42 cellular contexts compared by ENCODE assay signal in the genomic region with DNA sequence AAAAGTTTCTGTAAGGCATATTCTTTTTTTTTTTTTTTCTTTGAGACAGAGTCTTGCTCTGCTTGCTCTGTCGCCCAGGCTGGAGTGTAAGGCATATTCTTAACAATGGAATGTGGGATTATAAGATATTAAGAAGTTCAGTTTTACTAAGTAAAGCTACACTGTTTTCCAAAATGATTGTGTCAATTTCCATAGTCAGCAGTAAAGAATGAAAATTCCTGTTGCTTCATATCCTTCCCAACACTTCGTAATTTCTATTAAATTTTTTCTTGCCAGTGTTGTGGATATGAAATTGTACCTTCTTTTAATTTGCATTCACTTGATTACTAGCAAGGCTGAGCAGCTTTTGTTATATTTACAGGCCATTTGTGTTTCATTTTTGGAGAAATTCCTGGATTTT. TPM values are rescaled to one million over a fixed set of nuclear protein-coding genes. Genes with fewer than 3 reads are reported as not detected.
"Had no signal": no experiment of that assay in that cellular context is flagged by ENCODE, and none has a peak within 500 bp of the region (broad histone marks: within the 10 kb centered on the region; RNA-seq: fewer than 3 reads in every experiment).

No MANE protein-coding gene starts in this region.

- H3K27ac Mint-ChIP-seq: activated naive CD4-positive, alpha-beta T cell treated with anti-CD3 and anti-CD28 coated beads for 36 hours; activated naive CD4-positive, alpha-beta T cell treated with anti-CD3 and anti-CD28 coated beads, Interleukin-2, amount 10 ng/mL, durations not matched to agents 7 days and 5 days; activated naive CD4-positive, alpha-beta T cell treated with anti-CD3 and anti-CD28 coated beads, Interleukin-2, amount 50 U/mL, for 24 hours; activated naive CD4-positive, alpha-beta T cell treated with anti-CD3 and anti-CD28 coated beads, Interleukin-2, amount 50 U/mL, for 72 hours; activated naive CD8-positive, alpha-beta T cell; activated naive CD8-positive, alpha-beta T cell treated with anti-CD3 and anti-CD28 coated beads for 36 hours; activated naive CD8-positive, alpha-beta T cell treated with anti-CD3 and anti-CD28 coated beads, Interleukin-2, amount 10 ng/mL, durations not matched to agents 7 days and 5 days; activated naive CD8-positive, alpha-beta T cell treated with anti-CD3 and anti-CD28 coated beads, Interleukin-2, amount 50 U/mL, for 24 hours; activated T-cell treated with anti-CD3 and anti-CD28 coated beads, Interleukin-2, amount 50 U/mL, for 24 hours; activated T-cell treated with anti-CD3 and anti-CD28 coated beads, Interleukin-2, amount 50 U/mL, for 72 hours; activated T-helper 1 cell treated with anti-CD3 and anti-CD28 coated beads, Interleukin-12 subunit alpha, Interleukin-12 subunit beta, Interleukin-2, Interleukin-4 antibody, amounts not matched to agents 30 ng/mL and 10 ng/mL and 1 ng/mL, durations not matched to agents 14 hours and 24 hours and 36 hours; activated T-helper 2 cell treated with anti-CD3 and anti-CD28 coated beads, Interferon-gamma antibody, Interleukin-2, Interleukin-4, amounts not matched to agents 10 μg/mL and 5 μg/mL and 100 μg/mL, durations not matched to agents 14 hours and 24 hours and 36 hours; brain had no signal

- ATAC-seq: activated naive CD4-positive, alpha-beta T cell treated with anti-CD3 and anti-CD28 coated beads, Interleukin-2, amount 50 U/mL, for 72 hours; activated naive CD8-positive, alpha-beta T cell treated with anti-CD3 and anti-CD28 coated beads, Interleukin-2, amount 50 U/mL, for 24 hours; activated T-cell treated with anti-CD3 and anti-CD28 coated beads, Interleukin-2, amount 50 U/mL, for 4 hours; activated T-cell treated with anti-CD3 and anti-CD28 coated beads, Interleukin-2, amount 50 U/mL, for 72 hours; activated T-helper 17 cell treated with anti-CD3 and anti-CD28 coated beads, Interleukin-2, amount 50 U/mL, for 72 hours; body of pancreas had no signal

- H3K27me3 ChIP-seq: adrenal gland, ascending aorta, body of pancreas, brain microvascular endothelial cell, breast epithelium, cardiac muscle cell had no signal

- H3K36me3 Mint-ChIP-seq: activated naive CD4-positive, alpha-beta T cell treated with anti-CD3 and anti-CD28 coated beads, Interleukin-2, amount 10 ng/mL, durations not matched to agents 7 days and 5 days; activated naive CD4-positive, alpha-beta T cell treated with anti-CD3 and anti-CD28 coated beads, Interleukin-2, amount 50 U/mL, for 24 hours; activated naive CD4-positive, alpha-beta T cell treated with anti-CD3 and anti-CD28 coated beads, Interleukin-2, amount 50 U/mL, for 72 hours; activated naive CD8-positive, alpha-beta T cell; activated naive CD8-positive, alpha-beta T cell treated with anti-CD3 and anti-CD28 coated beads for 36 hours; brain had no signal

- H3K27me3 Mint-ChIP-seq: brain had no signal

- DNase-seq: activated effector memory CD4-positive, alpha-beta T cell treated with anti-CD3 and anti-CD28 coated beads, Interleukin-2, amount 50 U/mL, for 16 hours; activated effector memory CD4-positive, alpha-beta T cell treated with Interleukin-2 at 50 U/mL for 16 hours; activated gamma-delta T cell; activated gamma-delta T cell treated with Interleukin-2 at 50 U/mL for 16 hours; activated naive CD4-positive, alpha-beta T cell; activated naive CD4-positive, alpha-beta T cell treated with anti-CD3 and anti-CD28 coated beads for 36 hours; activated naive CD4-positive, alpha-beta T cell treated with anti-CD3 and anti-CD28 coated beads, Interleukin-2, amount 10 ng/mL, durations not matched to agents 7 days and 5 days; activated naive CD4-positive, alpha-beta T cell treated with anti-CD3 and anti-CD28 coated beads, Interleukin-2, amount 50 U/mL, for 16 hours; activated naive CD4-positive, alpha-beta T cell treated with Interleukin-2 at 50 U/mL for 16 hours; activated naive CD8-positive, alpha-beta T cell treated with anti-CD3 and anti-CD28 coated beads for 36 hours; activated naive CD8-positive, alpha-beta T cell treated with anti-CD3 and anti-CD28 coated beads, Interleukin-2, amount 10 ng/mL, durations not matched to agents 7 days and 5 days; activated naive CD8-positive, alpha-beta T cell treated with anti-CD3 and anti-CD28 coated beads, Interleukin-2, amount 50 U/mL, for 24 hours; activated T-cell treated with anti-CD3 and anti-CD28 coated beads, Interleukin-2, amount 50 U/mL, for 1 hour; activated T-cell treated with anti-CD3 and anti-CD28 coated beads, Interleukin-2, amount 50 U/mL, for 24 hours; activated T-cell treated with anti-CD3 and anti-CD28 coated beads, Interleukin-2, amount 50 U/mL, for 4 hours; activated T-cell treated with anti-CD3 and anti-CD28 coated beads, Interleukin-2, amount 50 U/mL, for 48 hours; activated T-cell treated with anti-CD3 and anti-CD28 coated beads, Interleukin-2, amount 50 U/mL, for 72 hours; adrenal gland; amniotic stem cell; amygdala; anterior cingulate cortex; aorta; body of pancreas; brain microvascular endothelial cell; caudate nucleus; central memory CD4-positive, alpha-beta T cell; cerebellar nuclear complex had no signal

- H3K4me3 ChIP-seq: adrenal gland, ascending aorta, body of pancreas, breast epithelium, cardiac muscle cell had no signal

- FAIRE-seq: astrocyte, bronchial epithelial cell had no signal

- H3K9me3 Mint-ChIP-seq: activated naive CD4-positive, alpha-beta T cell treated with anti-CD3 and anti-CD28 coated beads for 36 hours; activated naive CD4-positive, alpha-beta T cell treated with anti-CD3 and anti-CD28 coated beads, Interleukin-2, amount 10 ng/mL, durations not matched to agents 7 days and 5 days; activated naive CD4-positive, alpha-beta T cell treated with anti-CD3 and anti-CD28 coated beads, Interleukin-2, amount 50 U/mL, for 24 hours; activated naive CD4-positive, alpha-beta T cell treated with anti-CD3 and anti-CD28 coated beads, Interleukin-2, amount 50 U/mL, for 72 hours; activated naive CD8-positive, alpha-beta T cell treated with anti-CD3 and anti-CD28 coated beads for 36 hours; activated naive CD8-positive, alpha-beta T cell treated with anti-CD3 and anti-CD28 coated beads, Interleukin-2, amount 50 U/mL, for 24 hours; activated T-cell treated with anti-CD3 and anti-CD28 coated beads, Interleukin-2, amount 50 U/mL, for 24 hours; activated T-cell treated with anti-CD3 and anti-CD28 coated beads, Interleukin-2, amount 50 U/mL, for 4 hours; activated T-helper 1 cell treated with anti-CD3 and anti-CD28 coated beads, Interleukin-12 subunit alpha, Interleukin-12 subunit beta, Interleukin-2, Interleukin-4 antibody, amounts not matched to agents 30 ng/mL and 10 ng/mL and 1 ng/mL, durations not matched to agents 14 hours and 24 hours and 36 hours; activated T-helper 17 cell treated with anti-CD3 and anti-CD28 coated beads, Interleukin-2, amount 50 U/mL, for 72 hours; activated T-helper 2 cell treated with anti-CD3 and anti-CD28 coated beads, Interferon-gamma antibody, Interleukin-2, Interleukin-4, amounts not matched to agents 10 μg/mL and 5 μg/mL and 100 μg/mL, durations not matched to agents 14 hours and 24 hours and 36 hours; central memory CD8-positive, alpha-beta T cell had no signal

- H3K4me1 Mint-ChIP-seq: brain had no signal

- H3K36me3 ChIP-seq: adrenal gland, ascending aorta, brain microvascular endothelial cell, breast epithelium, cardiac muscle cell had no signal

- H3K9me3 ChIP-seq: adrenal gland, ascending aorta, body of pancreas, breast epithelium had no signal

- H3K27ac ChIP-seq: adrenal gland, ascending aorta, body of pancreas, brain microvascular endothelial cell, breast epithelium, cardiac muscle cell had no signal

- H3K4me3 Mint-ChIP-seq: activated naive CD4-positive, alpha-beta T cell treated with anti-CD3 and anti-CD28 coated beads for 36 hours; activated naive CD4-positive, alpha-beta T cell treated with anti-CD3 and anti-CD28 coated beads, Interleukin-2, amount 10 ng/mL, durations not matched to agents 7 days and 5 days; activated naive CD4-positive, alpha-beta T cell treated with anti-CD3 and anti-CD28 coated beads, Interleukin-2, amount 50 U/mL, for 24 hours; activated naive CD8-positive, alpha-beta T cell; activated naive CD8-positive, alpha-beta T cell treated with anti-CD3 and anti-CD28 coated beads for 36 hours; activated naive CD8-positive, alpha-beta T cell treated with anti-CD3 and anti-CD28 coated beads, Interleukin-2, amount 10 ng/mL, durations not matched to agents 7 days and 5 days; activated naive CD8-positive, alpha-beta T cell treated with anti-CD3 and anti-CD28 coated beads, Interleukin-2, amount 50 U/mL, for 24 hours; activated T-cell treated with anti-CD3 and anti-CD28 coated beads, Interleukin-2, amount 50 U/mL, for 24 hours; activated T-cell treated with anti-CD3 and anti-CD28 coated beads, Interleukin-2, amount 50 U/mL, for 4 hours; activated T-cell treated with anti-CD3 and anti-CD28 coated beads, Interleukin-2, amount 50 U/mL, for 72 hours; activated T-helper 1 cell treated with anti-CD3 and anti-CD28 coated beads, Interleukin-12 subunit alpha, Interleukin-12 subunit beta, Interleukin-2, Interleukin-4 antibody, amounts not matched to agents 30 ng/mL and 10 ng/mL and 1 ng/mL, durations not matched to agents 14 hours and 24 hours and 36 hours; activated T-helper 17 cell treated with anti-CD3 and anti-CD28 coated beads, Interleukin-2, amount 50 U/mL, for 72 hours; brain; central memory CD8-positive, alpha-beta T cell had no signal

- H3K4me1 ChIP-seq: adrenal gland, ascending aorta, body of pancreas, breast epithelium had no signal

RNA-seq across cellular contexts. Expression of a gene that starts 24.4 kb away (rescaled TPM):
- total RNA-seq: ascending aorta, astrocyte, bronchial epithelial cell, cardiac muscle cell, cardiac septum, chondrocyte had no signal
- polyA plus RNA-seq: cardiac muscle cell had no signal
